Comparison of ENCODE assay signal across 1 cellular context in the genomic region with DNA sequence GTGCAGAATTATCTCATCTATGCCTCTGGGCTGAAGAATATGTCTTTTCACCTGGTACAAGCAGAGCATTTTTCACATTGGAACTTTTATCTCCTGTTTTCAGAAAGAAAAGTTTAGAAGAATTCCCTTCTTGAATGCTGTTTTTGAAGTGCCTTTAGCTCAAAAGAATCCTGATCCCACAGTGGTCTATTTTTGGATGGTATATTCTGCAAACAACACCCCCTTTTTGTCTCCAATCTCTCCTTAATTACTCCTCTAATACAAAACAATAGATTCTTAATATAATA.
A peak's percentile ranks its signal among the peaks of the same experiment; 100 is the strongest.
TF ChIP-seq lines count a peak whose summit lies in the region.

No MANE protein-coding gene starts in this region.

TF ChIP-seq in K562, 482 proteins besides CTCF, POLR2A, EP300 and RAD21 (continued from another document):
- TF ChIP-seq, protein P1, sequence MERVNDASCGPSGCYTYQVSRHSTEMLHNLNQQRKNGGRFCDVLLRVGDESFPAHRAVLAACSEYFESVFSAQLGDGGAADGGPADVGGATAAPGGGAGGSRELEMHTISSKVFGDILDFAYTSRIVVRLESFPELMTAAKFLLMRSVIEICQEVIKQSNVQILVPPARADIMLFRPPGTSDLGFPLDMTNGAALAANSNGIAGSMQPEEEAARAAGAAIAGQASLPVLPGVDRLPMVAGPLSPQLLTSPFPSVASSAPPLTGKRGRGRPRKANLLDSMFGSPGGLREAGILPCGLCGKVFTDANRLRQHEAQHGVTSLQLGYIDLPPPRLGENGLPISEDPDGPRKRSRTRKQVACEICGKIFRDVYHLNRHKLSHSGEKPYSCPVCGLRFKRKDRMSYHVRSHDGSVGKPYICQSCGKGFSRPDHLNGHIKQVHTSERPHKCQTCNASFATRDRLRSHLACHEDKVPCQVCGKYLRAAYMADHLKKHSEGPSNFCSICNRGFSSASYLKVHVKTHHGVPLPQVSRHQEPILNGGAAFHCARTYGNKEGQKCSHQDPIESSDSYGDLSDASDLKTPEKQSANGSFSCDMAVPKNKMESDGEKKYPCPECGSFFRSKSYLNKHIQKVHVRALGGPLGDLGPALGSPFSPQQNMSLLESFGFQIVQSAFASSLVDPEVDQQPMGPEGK (CRISPR knock-in tag; IDR thresholded peaks at IDR 0.05; ENCODE audit: borderline replicate concordance) = no peak
- TF ChIP-seq ETS2 (tag; IDR thresholded peaks at IDR 0.05; ENCODE audit: borderline replicate concordance, poor library complexity, severe bottlenecking) = no peak
- TF ChIP-seq SMAD4 (CRISPR knock-in tag; conservative IDR thresholded peaks at IDR 0.05) = no peak
- TF ChIP-seq ZNF212 (CRISPR knock-in tag; IDR thresholded peaks at IDR 0.05) = no peak
- TF ChIP-seq, protein P2, sequence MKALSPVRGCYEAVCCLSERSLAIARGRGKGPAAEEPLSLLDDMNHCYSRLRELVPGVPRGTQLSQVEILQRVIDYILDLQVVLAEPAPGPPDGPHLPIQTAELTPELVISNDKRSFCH (CRISPR knock-in tag; IDR thresholded peaks at IDR 0.05) = no peak
- TF ChIP-seq, protein P2 (tag; IDR thresholded peaks at IDR 0.05) = no peak
- TF ChIP-seq NCOA2 (IDR thresholded peaks at IDR 0.05; ENCODE audit: partially characterized antibody in 2 of 2) = no peak
- TF ChIP-seq ETV5 (CRISPR knock-in tag; IDR thresholded peaks at IDR 0.05; ENCODE audit: low read depth) = no peak
- TF ChIP-seq TGIF2 (CRISPR knock-in tag; IDR thresholded peaks at IDR 0.05) = no peak
- no peak for TF ChIP-seq SNIP1 (IDR thresholded peaks at IDR 0.05; ENCODE audit: low read depth)
- TF ChIP-seq ZNF384 (IDR thresholded peaks at IDR 0.05; ENCODE audit: low read depth, low read length) = no peak
- TF ChIP-seq, protein P3, sequence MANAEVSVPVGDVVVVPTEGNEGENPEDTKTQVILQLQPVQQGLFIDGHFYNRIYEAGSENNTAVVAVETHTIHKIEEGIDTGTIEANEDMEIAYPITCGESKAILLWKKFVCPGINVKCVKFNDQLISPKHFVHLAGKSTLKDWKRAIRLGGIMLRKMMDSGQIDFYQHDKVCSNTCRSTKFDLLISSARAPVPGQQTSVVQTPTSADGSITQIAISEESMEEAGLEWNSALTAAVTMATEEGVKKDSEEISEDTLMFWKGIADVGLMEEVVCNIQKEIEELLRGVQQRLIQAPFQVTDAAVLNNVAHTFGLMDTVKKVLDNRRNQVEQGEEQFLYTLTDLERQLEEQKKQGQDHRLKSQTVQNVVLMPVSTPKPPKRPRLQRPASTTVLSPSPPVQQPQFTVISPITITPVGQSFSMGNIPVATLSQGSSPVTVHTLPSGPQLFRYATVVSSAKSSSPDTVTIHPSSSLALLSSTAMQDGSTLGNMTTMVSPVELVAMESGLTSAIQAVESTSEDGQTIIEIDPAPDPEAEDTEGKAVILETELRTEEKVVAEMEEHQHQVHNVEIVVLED (CRISPR knock-in tag; IDR thresholded peaks at IDR 0.05) = no peak
- TF ChIP-seq, protein P4, sequence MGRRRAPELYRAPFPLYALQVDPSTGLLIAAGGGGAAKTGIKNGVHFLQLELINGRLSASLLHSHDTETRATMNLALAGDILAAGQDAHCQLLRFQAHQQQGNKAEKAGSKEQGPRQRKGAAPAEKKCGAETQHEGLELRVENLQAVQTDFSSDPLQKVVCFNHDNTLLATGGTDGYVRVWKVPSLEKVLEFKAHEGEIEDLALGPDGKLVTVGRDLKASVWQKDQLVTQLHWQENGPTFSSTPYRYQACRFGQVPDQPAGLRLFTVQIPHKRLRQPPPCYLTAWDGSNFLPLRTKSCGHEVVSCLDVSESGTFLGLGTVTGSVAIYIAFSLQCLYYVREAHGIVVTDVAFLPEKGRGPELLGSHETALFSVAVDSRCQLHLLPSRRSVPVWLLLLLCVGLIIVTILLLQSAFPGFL (CRISPR knock-in tag; IDR thresholded peaks at IDR 0.05) = no peak
- no peak for TF ChIP-seq ZNF717 (CRISPR knock-in tag; IDR thresholded peaks at IDR 0.05)
- TF ChIP-seq ELF4 (CRISPR knock-in tag; IDR thresholded peaks at IDR 0.05) = 0 out of 2 replicates have a peak, but pooled peaks have one; percentile 39
- TF ChIP-seq BCOR (IDR thresholded peaks at IDR 0.05) = no peak
- no peak for TF ChIP-seq FOXP1 (CRISPR knock-in tag; IDR thresholded peaks at IDR 0.05)
- no peak for TF ChIP-seq ZNF121 (CRISPR knock-in tag; conservative IDR thresholded peaks at IDR 0.05)
- TF ChIP-seq RFX5 (IDR thresholded peaks at IDR 0.05; ENCODE audit: low read depth, low read length) = no peak
- TF ChIP-seq ZNF57 (CRISPR knock-in tag; IDR thresholded peaks at IDR 0.05) = no peak
- no peak for TF ChIP-seq BMI1 (IDR thresholded peaks at IDR 0.05; ENCODE audit: low read length)
